Comparison of ENCODE assay signal across 8 cellular contexts in the genomic region with DNA sequence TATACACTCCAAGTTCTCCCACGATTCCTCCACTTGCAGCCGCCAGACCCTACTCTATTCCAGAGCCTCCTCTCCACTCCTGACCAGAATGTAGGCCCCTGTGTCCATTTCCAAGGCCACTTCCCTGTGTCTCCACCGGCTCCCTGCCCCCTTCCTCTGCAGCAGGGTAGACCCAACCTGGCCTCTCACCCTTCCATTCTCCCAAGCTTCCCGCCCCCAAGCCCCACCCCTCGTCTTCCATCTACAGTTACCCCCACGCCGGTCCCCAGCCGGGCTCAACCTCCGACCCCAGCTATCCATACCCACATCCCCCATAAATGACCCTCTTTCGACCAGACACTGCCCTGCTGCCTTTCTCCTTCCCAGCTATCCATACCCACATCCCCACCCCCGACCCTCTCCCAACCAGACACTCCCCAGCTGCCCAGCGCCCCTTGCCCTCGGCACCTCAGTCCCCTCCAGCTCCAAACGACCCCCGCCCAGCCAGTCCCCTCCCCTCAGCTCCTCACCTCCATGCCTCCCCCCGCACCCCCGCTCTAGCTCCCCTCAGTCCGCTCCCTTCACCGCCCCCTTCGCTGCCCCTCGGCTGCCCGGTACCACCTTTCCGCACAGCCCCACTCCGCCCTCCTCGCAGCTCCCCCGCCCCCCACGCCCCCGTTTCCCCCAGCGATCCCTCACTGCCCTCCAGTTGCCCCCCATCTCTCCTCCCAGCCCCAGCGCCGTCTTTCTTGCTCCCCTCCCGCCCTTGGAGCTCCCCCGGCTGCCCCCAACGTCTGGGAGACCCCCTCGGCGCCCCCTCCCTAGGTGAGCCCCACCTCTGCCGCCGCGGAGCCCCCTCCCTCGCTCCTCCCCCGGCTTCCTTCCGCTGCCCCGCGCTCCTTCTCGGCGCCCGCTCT. TPM values are rescaled to one million over a fixed set of nuclear protein-coding genes. Genes with fewer than 3 reads are reported as not detected.
DNase-seq lines count a peak whose midpoint lies in the region; ATAC-seq and TF ChIP-seq lines count a peak whose summit lies in the region.

No MANE protein-coding gene starts in this region.

- DNase-seq in LNCaP clone FGC (ENCODE audit: low read depth) (no peak), DMS 273 treated with DMSO at 0.1 percent for 48 hours (lab: John Stamatoyannopoulos, UW) (no peak), DMS153 (lab: John Stamatoyannopoulos, UW) (no peak)
- no peak for DNase-seq in stimulated activated naive CD4-positive, alpha-beta T cell (lab: John Stamatoyannopoulos, UW)

- peaks cover 0 to 23% (median 9%) of the 10 kb centered on the region in 11 experiments; a peak in 11 of 22 replicates for H3K27me3 ChIP-seq in BLaER1 treated with 17β-estradiol and CSF1 and Interleukin-3, amounts not matched to agents 10 nM and 100 nM
- H3K27me3 ChIP-seq in ectodermal cell (ENCODE audit: control insufficient read depth, insufficient read depth, low read length, poor library complexity, severe bottlenecking), result peaks cover 9% of the 10 kb centered on the region

- H3K4me3 Mint-ChIP-seq in nephron, result peak overlapping the region; percentile 82 to 85 (median 82)

- no peak for TF ChIP-seq CTCF in LNCaP clone FGC (IDR thresholded peaks at IDR 0.05; ENCODE audit: control insufficient read depth, extremely low read depth, insufficient read depth)
- no peak for TF ChIP-seq CTCF in nephron (IDR thresholded peaks at IDR 0.05; ENCODE audit: unreplicated experiment in 3 of 3)

- H3K9me3 Mint-ChIP-seq in nephron, result no peaks in the 10 kb centered on the region

- H3K4me1 ChIP-seq in BLaER1 treated with 17β-estradiol and CSF1 and Interleukin-3, amounts not matched to agents 10 nM and 100 nM, result no peaks in the 10 kb centered on the region; a peak in 1 of 20 replicates
- H3K4me1 ChIP-seq in ectodermal cell (ENCODE audit: control insufficient read depth, insufficient read depth, low read length), result no peaks in the 10 kb centered on the region

- H3K36me3 ChIP-seq in BLaER1 treated with 17β-estradiol and CSF1 and Interleukin-3, amounts not matched to agents 10 nM and 100 nM, result no peaks in the 10 kb centered on the region
- no peaks in the 10 kb centered on the region for H3K36me3 ChIP-seq in ectodermal cell (ENCODE audit: control insufficient read depth, insufficient read depth, low read length)

- 2 to 4% methylated on average over 33 to 46 of the region's 47 CpGs for whole genome bisulfite sequencing in ectodermal cell, 2 experiments

- no peaks in the 10 kb centered on the region for H3K36me3 Mint-ChIP-seq in nephron (ENCODE audit: low read depth)

- H3K4me2 ChIP-seq in BLaER1 treated with 17β-estradiol and CSF1 and Interleukin-3, amounts not matched to agents 10 nM and 100 nM, result peak overlapping the region; percentile 76 to 91 (median 85)

- no peak for ATAC-seq in GM21825 (IDR thresholded peaks at IDR 0.05; ENCODE audit: unreplicated experiment)

- peaks cover 6% of the 10 kb centered on the region for H3K4me1 Mint-ChIP-seq in nephron

- H3K27ac ChIP-seq in BLaER1 treated with 17β-estradiol and CSF1 and Interleukin-3, amounts not matched to agents 10 nM and 100 nM, result peak overlapping the region in 2 of 11 experiments; percentile 18 to 20; a peak in 2 of 22 replicates
- no peak overlapping the region for H3K27ac ChIP-seq in ectodermal cell (ENCODE audit: insufficient read depth, low read depth, low read length, poor library complexity, severe bottlenecking)

- H3K9ac ChIP-seq in BLaER1 treated with 17β-estradiol and CSF1 and Interleukin-3, amounts not matched to agents 10 nM and 100 nM, result peak overlapping the region; percentile 48 to 79 (median 68); a peak in 19 of 22 replicates

- H3K27ac Mint-ChIP-seq in nephron, result no peak overlapping the region

- peak overlapping the region; percentile 52 to 76 (median 67) for H3K4me3 ChIP-seq in BLaER1 treated with 17β-estradiol and CSF1 and Interleukin-3, amounts not matched to agents 10 nM and 100 nM
- peak overlapping the region; percentile 61 for H3K4me3 ChIP-seq in LNCaP clone FGC (ENCODE audit: low read depth, low read length)
- H3K4me3 ChIP-seq in ectodermal cell (ENCODE audit: insufficient read depth, low read depth, low read length), result peak overlapping the region; percentile 72

- H3K9me3 ChIP-seq in BLaER1 treated with 17β-estradiol and CSF1 and Interleukin-3, amounts not matched to agents 10 nM and 100 nM (replicated peaks in 1 of 11), result no peaks in the 10 kb centered on the region
- H3K9me3 ChIP-seq in ectodermal cell (ENCODE audit: control insufficient read depth, low read length), result no peaks in the 10 kb centered on the region

- H3K27me3 Mint-ChIP-seq in nephron (ENCODE audit: low read depth), result peaks cover 70% of the 10 kb centered on the region

- 0 out of 22 replicates have a peak, but pooled peaks cover 0 to 4% (median 0%) of the 10 kb centered on the region in 11 experiments for H4K20me1 ChIP-seq in BLaER1 treated with 17β-estradiol and CSF1 and Interleukin-3, amounts not matched to agents 10 nM and 100 nM

RNA-seq across cellular contexts. Expression of gene RAB3B, which starts 0.7 kb away (rescaled TPM):
- 17.9 TPM for polyA plus RNA-seq in ectodermal cell (2013, experiment 1 of 4)
- polyA plus RNA-seq in ectodermal cell (2013, experiment 2 of 4), result 20.8 TPM
- 14.6 TPM for polyA plus RNA-seq in ectodermal cell (2013, experiment 3 of 4)
- 17.5 TPM for polyA plus RNA-seq in ectodermal cell (2013, experiment 4 of 4)

RNA-seq across cellular contexts. Expression of gene KTI12, which starts 43.8 kb away (rescaled TPM):
- polyA plus RNA-seq in ectodermal cell (2013, experiment 1 of 4), result 7.9 TPM
- polyA plus RNA-seq in ectodermal cell (2013, experiment 2 of 4), result 8.7 TPM
- 6.3 TPM for polyA plus RNA-seq in ectodermal cell (2013, experiment 3 of 4)
- 6.0 TPM for polyA plus RNA-seq in ectodermal cell (2013, experiment 4 of 4)
